8 cellular contexts compared by ENCODE assay signal in genomic region chr5:144142030-144142825, GRCh38. TPM values are rescaled to one million over a fixed set of nuclear protein-coding genes. Genes with fewer than 3 reads are reported as not detected.
DNase-seq lines count a peak whose midpoint lies in the region; ATAC-seq and TF ChIP-seq lines count a peak whose summit lies in the region.

No MANE protein-coding gene starts in this region.

- intact Hi-C loops in body of pancreas (cut with DNase I): no loop called here
- intact Hi-C loops in upper lobe of right lung (cut with DNase I): no loop called here

- TF ChIP-seq CTCF in body of pancreas (IDR thresholded peaks at IDR 0.05) (peak; percentile 21 to 58 (median 50)), kidney epithelial cell (IDR thresholded peaks at IDR 0.05; ENCODE audit: insufficient read depth, low read length, poor library complexity, severe bottlenecking) (peak; percentile 70), upper lobe of right lung (IDR thresholded peaks at IDR 0.05) (peak; percentile 61)

- TF ChIP-seq POLR2A in body of pancreas (IDR thresholded peaks at IDR 0.05): no peak

- H3K36me3 ChIP-seq in body of pancreas (replicated peaks in 1 of 2; ENCODE audit: insufficient read depth in 1 of 2, low read depth in 2 of 2) (no peaks in the 10 kb centered on the region), kidney epithelial cell (ENCODE audit: control insufficient read depth, insufficient read depth, low read length) (no peaks in the 10 kb centered on the region), upper lobe of right lung (no peaks in the 10 kb centered on the region)

- WGBS in body of pancreas, 2 donors: 27 to 29% methylated on average over 3 of the region's 3 CpGs

- H3K27me3 ChIP-seq in body of pancreas (no peaks in the 10 kb centered on the region), kidney epithelial cell (ENCODE audit: control insufficient read depth, insufficient read depth, low read length) (no peaks in the 10 kb centered on the region), upper lobe of right lung (no peaks in the 10 kb centered on the region)

- DNase-seq in DMS153 treated with DMSO at 0.1 percent for 48 hours (lab: John Stamatoyannopoulos, UW; ENCODE audit: unreplicated experiment) (peak; percentile 43), NCI-H526 treated with DMSO at 0.1 percent for 48 hours (lab: John Stamatoyannopoulos, UW) (peak; percentile 41), body of pancreas (no peak), kidney epithelial cell (ENCODE audit: low read depth) (peak; percentile 4), upper lobe of right lung (no peak), cortex of kidney (lab: John Stamatoyannopoulos, UW) (no peak)

- H3K4me1 ChIP-seq in body of pancreas: peaks cover 11% of the 10 kb centered on the region
- no peaks in the 10 kb centered on the region for H3K4me1 ChIP-seq in upper lobe of right lung

- H3K4me3 ChIP-seq in body of pancreas (no peak overlapping the region), kidney epithelial cell (ENCODE audit: low read depth, low read length) (no peak overlapping the region), upper lobe of right lung (no peak overlapping the region)

- peak; percentile 99 for ATAC-seq in GM19351 (IDR thresholded peaks at IDR 0.05; ENCODE audit: unreplicated experiment)
- peak; percentile 96 for ATAC-seq in HG03139 (IDR thresholded peaks at IDR 0.05; ENCODE audit: unreplicated experiment)
- peak; percentile 38 for ATAC-seq in body of pancreas
- peak; percentile 84 for ATAC-seq in upper lobe of right lung

- H3K27ac ChIP-seq in body of pancreas: no peak overlapping the region
- H3K27ac ChIP-seq in upper lobe of right lung: no peak overlapping the region

- H3K9me3 ChIP-seq in body of pancreas: no peaks in the 10 kb centered on the region
- H3K9me3 ChIP-seq in upper lobe of right lung: no peaks in the 10 kb centered on the region

RNA-seq across cellular contexts. Expression of gene YIPF5, which starts 28.2 kb away (rescaled TPM):
- total RNA-seq in body of pancreas: 10 to 100 TPM; 18.9 to 20.4 TPM
- total RNA-seq in kidney epithelial cell: 41.1 and 68.5 TPM in 2 replicates
- total RNA-seq in upper lobe of right lung: 47.6 TPM

RNA-seq across cellular contexts. Expression of gene KCTD16, which starts 28.4 kb away (rescaled TPM):
- total RNA-seq in body of pancreas (1 to 10 TPM; 3.4 to 4.3 TPM), kidney epithelial cell (1.1 and 1.4 TPM in 2 replicates), upper lobe of right lung (5.1 TPM)

Comparison
In these comparisons a context has a peak if more than half of its experiments do, and no peak if none do; other contexts are left out.
1. DNase-seq: peak in DMS153 treated with DMSO at 0.1 percent for 48 hours (single experiment), NCI-H526 treated with DMSO at 0.1 percent for 48 hours (single experiment) and kidney epithelial cell (single experiment); none in body of pancreas (0 of 4), upper lobe of right lung (single experiment) and cortex of kidney (single experiment).
2. ATAC-seq: peak in every context shown above with its lines; median percentile 99 in GM19351; 96 in HG03139; 84 in upper lobe of right lung; 38 in body of pancreas.
3. Peak in every context shown above with its lines, with median percentiles within 50 percentile points of each other: CTCF ChIP-seq.